In genomic region chr15:31230630-31231485, GRCh38 we compare ENCODE assay signal across 1 cellular context.
TF ChIP-seq lines count a peak whose summit lies in the region.

No MANE protein-coding gene starts in this region.

TF ChIP-seq in HepG2, 621 proteins besides CTCF, POLR2A, EP300 and RAD21 (continued from another document):
- TF ChIP-seq ZNF629 (CRISPR knock-in tag; conservative IDR thresholded peaks at IDR 0.05), result peak; percentile 40; the same call in 1 of the 2 replicates
- TF ChIP-seq KAT2B (IDR thresholded peaks at IDR 0.05; ENCODE audit: borderline replicate concordance, low read depth, low read length), result no peak
- TF ChIP-seq ZNF33A (CRISPR knock-in tag; IDR thresholded peaks at IDR 0.05; ENCODE audit: borderline replicate concordance), result no peak
